ENCODE assay signal across 33 cellular contexts in the genomic region with DNA sequence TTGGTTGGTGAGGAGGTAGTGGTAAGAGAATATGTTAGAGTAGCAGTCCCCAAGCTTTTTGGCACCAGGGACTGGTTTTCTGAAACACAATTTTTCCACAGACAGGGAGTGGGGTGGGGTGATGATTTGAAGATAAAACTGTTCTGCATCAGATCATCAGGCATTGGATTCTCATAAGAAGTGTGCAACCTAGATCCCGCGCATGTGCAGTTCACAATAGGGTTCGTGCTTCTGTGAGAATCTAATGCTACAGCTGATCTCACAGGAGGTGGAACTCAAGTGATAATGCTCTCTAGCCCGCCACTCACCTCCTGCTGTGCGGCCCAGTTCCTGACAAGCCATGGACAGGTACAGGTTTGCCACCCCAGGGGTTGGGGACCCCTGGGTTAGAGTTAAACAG.
DNase-seq lines count a peak whose midpoint lies in the region; ATAC-seq, FAIRE-seq and TF ChIP-seq lines count a peak whose summit lies in the region.
"Had no signal": no experiment of that assay in that cellular context is flagged by ENCODE, and none has a peak within 500 bp of the region (broad histone marks: within the 10 kb centered on the region; RNA-seq: fewer than 3 reads in every experiment).

No MANE protein-coding gene starts in this region.

- peaks cover 0 to 4% (median 0%) of the 10 kb centered on the region in 3 donors for H3K9me3 Mint-ChIP-seq in T-cell
- H3K9me3 Mint-ChIP-seq: CD4-positive, alpha-beta T cell; CD8-positive, alpha-beta T cell had no signal

- no peaks in the 10 kb centered on the region for H3K79me2 ChIP-seq in K562 (ENCODE audit: control insufficient read depth, insufficient read depth, low read length)

- no peaks in the 10 kb centered on the region for H3K36me3 Mint-ChIP-seq in T-cell
- H3K36me3 Mint-ChIP-seq: CD14-positive monocyte; CD4-positive, alpha-beta memory T cell; CD4-positive, CD25-positive, alpha-beta regulatory T cell; CD8-positive, alpha-beta memory T cell; CD8-positive, alpha-beta T cell had no signal

- FAIRE-seq in K562 (lab: Jason Lieb, UNC) = no peak
- FAIRE-seq: A204.1, A549, D721Med had no signal

- no peak overlapping the region for H3K23ac ChIP-seq in neuronal stem cell (ENCODE audit: low read depth, low read length, poor library complexity)

- no peak overlapping the region for H2BK15ac ChIP-seq in neuronal stem cell (ENCODE audit: low read length)

- H3K4me3 ChIP-seq in K562 (no peak overlapping the region), neuronal stem cell (ENCODE audit: low read length in 2 of 2) (no peak overlapping the region)
- H3K4me3 ChIP-seq: A549; BLaER1; BLaER1 treated with 17β-estradiol and CSF1 and Interleukin-3, amounts not matched to agents 10 nM and 100 nM had no signal

- H2BK120ac ChIP-seq in neuronal stem cell (ENCODE audit: low read depth, low read length) = no peak overlapping the region

- CTCF ChIA-PET in K562 (lab: Yijun Ruan, JAX; ENCODE audit: low intra/inter-chr PET ratio) (no interaction called here), T-cell (lab: Charles Lee) (no interaction called here)

- no peaks in the 10 kb centered on the region for H3K9me1 ChIP-seq in K562 (ENCODE audit: control insufficient read depth, insufficient read depth, low read length)

- TF ChIP-seq RAD21 in K562 (CRISPR knock-in tag; conservative IDR thresholded peaks at IDR 0.05 in 1 of 2, IDR thresholded peaks at IDR 0.05 in 1 of 2) = no peak

- no peak overlapping the region for H3K4ac ChIP-seq in neuronal stem cell (ENCODE audit: low read length)

- H3K27ac Mint-ChIP-seq in T-cell = no peak overlapping the region
- H3K27ac Mint-ChIP-seq: B cell; CD14-positive monocyte; CD4-positive, alpha-beta T cell; CD4-positive, CD25-positive, alpha-beta regulatory T cell; CD8-positive, alpha-beta memory T cell; CD8-positive, alpha-beta T cell had no signal

- no peaks in the 10 kb centered on the region for H3K27me3 Mint-ChIP-seq in T-cell
- H3K27me3 Mint-ChIP-seq: B cell; CD4-positive, alpha-beta memory T cell; CD4-positive, alpha-beta T cell; CD4-positive, CD25-positive, alpha-beta regulatory T cell; CD8-positive, alpha-beta memory T cell had no signal

- intact Hi-C loops in K562 (cut with micrococcal nuclease) = no loop called here

- ATAC-seq in K562 (no peak), T-cell (replicated peaks in 1 of 4) (no peak)
- ATAC-seq: A549; CD8-positive, alpha-beta T cell had no signal

- in situ Hi-C loops in K562 (cut with MboI) = no loop called here

- H2BK12ac ChIP-seq in neuronal stem cell (ENCODE audit: low read length) = no peak overlapping the region

- H3K9me3 ChIP-seq in K562 (replicated peaks; ENCODE audit: control insufficient read depth, insufficient read depth, low read depth, low read length) (no peaks in the 10 kb centered on the region), neuronal stem cell (replicated peaks in 1 of 2; ENCODE audit: control insufficient read depth in 2 of 2, insufficient read depth in 1 of 2, low read depth in 1 of 2, low read length in 2 of 2) (peaks cover 0 to 16% of the 10 kb centered on the region in 2 donors)
- H3K9me3 ChIP-seq: A549, BE2C, Caco-2 had no signal

- H4K91ac ChIP-seq in neuronal stem cell (ENCODE audit: low read depth, low read length, poor library complexity) = no peak overlapping the region

- H4K8ac ChIP-seq in neuronal stem cell (ENCODE audit: low read depth, low read length) = no peak overlapping the region

- TF ChIP-seq POLR2A in K562 (conservative IDR thresholded peaks at IDR 0.05) = no peak

- WGBS in K562 (ENCODE audit: insufficient coverage, low coverage, missing lambda C conversion rate) = 0% methylated on average over 5 of the region's 5 CpGs
- no CpG with 5 or more reads among the region's 5 CpGs for WGBS in neuronal stem cell (ENCODE audit: extremely low coverage in 2 of 2, insufficient read length in 2 of 2, insufficient replicate concordance in 1 of 2), 2 donors

- H2AFZ ChIP-seq in K562 (ENCODE audit: low read depth, low read length) (no peak overlapping the region), neuronal stem cell (ENCODE audit: low read length) (no peak overlapping the region)

- no peaks in the 10 kb centered on the region for H3K4me1 Mint-ChIP-seq in T-cell
- H3K4me1 Mint-ChIP-seq: B cell; CD14-positive monocyte; CD4-positive, alpha-beta memory T cell; CD4-positive, CD25-positive, alpha-beta regulatory T cell; CD8-positive, alpha-beta memory T cell had no signal

- no peak overlapping the region for H3K14ac ChIP-seq in neuronal stem cell (ENCODE audit: low read length)

- no peak overlapping the region for H2BK5ac ChIP-seq in neuronal stem cell (ENCODE audit: low read length)

- H3K27ac ChIP-seq in K562 (ENCODE audit: extremely low read depth, low read depth, low read length) (no peak overlapping the region), neuronal stem cell (replicated peaks; ENCODE audit: low read length) (no peak overlapping the region)
- H3K27ac ChIP-seq: 22Rv1; A549; BLaER1; BLaER1 treated with 17β-estradiol and CSF1 and Interleukin-3, amounts not matched to agents 10 nM and 100 nM; C4-2B had no signal

- no peak for TF ChIP-seq CTCF in K562 (IDR thresholded peaks at IDR 0.05 in 2 of 3, conservative IDR thresholded peaks at IDR 0.05 in 1 of 3; ENCODE audit: insufficient read depth in 2 of 3, low read depth in 1 of 3, low read length in 3 of 3)

- no TSS peak for BruUV-seq in K562 (replicated peaks; lab: Mats Ljungman, UMichigan)

- H3K27me3 ChIP-seq in K562 (ENCODE audit: control insufficient read depth in 2 of 2, insufficient read depth in 2 of 2, low read length in 2 of 2) (no peaks in the 10 kb centered on the region), neuronal stem cell (ENCODE audit: control insufficient read depth in 3 of 3, insufficient read depth in 3 of 3, low read depth in 1 of 3, low read length in 3 of 3) (no peaks in the 10 kb centered on the region)
- H3K27me3 ChIP-seq: BE2C; BLaER1; BLaER1 treated with 17β-estradiol and CSF1 and Interleukin-3, amounts not matched to agents 10 nM and 100 nM had no signal

- POLR2A ChIA-PET in K562 (lab: Yijun Ruan, JAX) = no interaction called here
- POLR2A ChIA-PET in T-cell (lab: Charles Lee) = no interaction called here

- no peak overlapping the region for H3K18ac ChIP-seq in neuronal stem cell (ENCODE audit: low read length)

- H3K4me1 ChIP-seq in K562 (replicated peaks in 1 of 2; ENCODE audit: control insufficient read depth in 2 of 2, insufficient read depth in 2 of 2, low read length in 2 of 2) = no peaks in the 10 kb centered on the region; a peak in 1 of 5 replicates
- no peaks in the 10 kb centered on the region for H3K4me1 ChIP-seq in neuronal stem cell (ENCODE audit: control insufficient read depth in 2 of 2, insufficient read depth in 1 of 2, low read depth in 1 of 2, low read length in 2 of 2)
- H3K4me1 ChIP-seq: A549; BE2C; BLaER1; BLaER1 treated with 17β-estradiol and CSF1 and Interleukin-3, amounts not matched to agents 10 nM and 100 nM; Caco-2 had no signal

- no peak overlapping the region for H3K9ac ChIP-seq in K562 (ENCODE audit: insufficient read depth in 1 of 2, low read depth in 2 of 2, low read length in 2 of 2)
- H3K9ac ChIP-seq in neuronal stem cell (ENCODE audit: low read depth, low read length, poor library complexity) = no peak overlapping the region
- H3K9ac ChIP-seq: BLaER1; BLaER1 treated with 17β-estradiol and CSF1 and Interleukin-3, amounts not matched to agents 10 nM and 100 nM had no signal

- H3K4me3 Mint-ChIP-seq in T-cell = no peak overlapping the region
- H3K4me3 Mint-ChIP-seq: B cell; CD14-positive monocyte; CD4-positive, alpha-beta memory T cell; CD4-positive, alpha-beta T cell; CD4-positive, CD25-positive, alpha-beta regulatory T cell; CD8-positive, alpha-beta memory T cell; CD8-positive, alpha-beta T cell had no signal

- H3K79me1 ChIP-seq in neuronal stem cell (ENCODE audit: low read depth, low read length) = no peaks in the 10 kb centered on the region

- H4K20me1 ChIP-seq in K562 (replicated peaks; ENCODE audit: control insufficient read depth, insufficient read depth, low read length) = no peaks in the 10 kb centered on the region
- H4K20me1 ChIP-seq: BLaER1; BLaER1 treated with 17β-estradiol and CSF1 and Interleukin-3, amounts not matched to agents 10 nM and 100 nM had no signal

- no peaks in the 10 kb centered on the region for H3K36me3 ChIP-seq in K562 (ENCODE audit: control insufficient read depth, insufficient read depth, low read length)
- H3K36me3 ChIP-seq in neuronal stem cell (replicated peaks in 1 of 2; ENCODE audit: control insufficient read depth in 2 of 2, insufficient read depth in 2 of 2, low read length in 2 of 2) = peaks cover 0 to 4% of the 10 kb centered on the region in 2 donors
- H3K36me3 ChIP-seq: BE2C; BLaER1; BLaER1 treated with 17β-estradiol and CSF1 and Interleukin-3, amounts not matched to agents 10 nM and 100 nM had no signal

- no peak for TF ChIP-seq EP300 in K562 (IDR thresholded peaks at IDR 0.05; ENCODE audit: low read length)

- peak overlapping the region; percentile 68 for H2AK5ac ChIP-seq in neuronal stem cell (ENCODE audit: low read depth, low read length)

- DNase-seq in K562 (ENCODE audit: extremely low read depth in 1 of 4, low spot score in 3 of 4) (no peak), neuronal stem cell (ENCODE audit: low spot score) (no peak), T-cell (no peak), NCI-H2081 treated with DMSO at 0.1 percent for 48 hours (lab: John Stamatoyannopoulos, UW) (no peak)
- DNase-seq: 8988T; ACHN; AML-193; BE2C; C1 segment of cervical spinal cord; Caco-2; Calu3; CD4-positive, alpha-beta memory T cell; CD4-positive, alpha-beta T cell; CD4-positive, CD25-positive, alpha-beta regulatory T cell; CD8-positive, alpha-beta memory T cell; CD8-positive, alpha-beta T cell; COR-L47; DMS 273 treated with DMSO at 0.1 percent for 48 hours; DMS153; DMS53; DMS79; DMS79 treated with DMSO at 0.1 percent for 48 hours; DND-41; EL had no signal

- H3K4me2 ChIP-seq in K562 (ENCODE audit: insufficient read depth, low read length) = no peak overlapping the region
- no peak overlapping the region for H3K4me2 ChIP-seq in neuronal stem cell (ENCODE audit: insufficient read depth, low read length, poor library complexity, severe bottlenecking)
- H3K4me2 ChIP-seq: A549; BLaER1; BLaER1 treated with 17β-estradiol and CSF1 and Interleukin-3, amounts not matched to agents 10 nM and 100 nM had no signal

TF ChIP-seq in K562, 482 proteins besides CTCF, POLR2A, EP300 and RAD21:
- no peak for TF ChIP-seq ZEB2 (IDR thresholded peaks at IDR 0.05)
- TF ChIP-seq NRF1 (conservative IDR thresholded peaks at IDR 0.05 in 1 of 2, IDR thresholded peaks at IDR 0.05 in 1 of 2) = peak; percentile 64 to 67
